33 cellular contexts compared by ENCODE assay signal in the genomic region with DNA sequence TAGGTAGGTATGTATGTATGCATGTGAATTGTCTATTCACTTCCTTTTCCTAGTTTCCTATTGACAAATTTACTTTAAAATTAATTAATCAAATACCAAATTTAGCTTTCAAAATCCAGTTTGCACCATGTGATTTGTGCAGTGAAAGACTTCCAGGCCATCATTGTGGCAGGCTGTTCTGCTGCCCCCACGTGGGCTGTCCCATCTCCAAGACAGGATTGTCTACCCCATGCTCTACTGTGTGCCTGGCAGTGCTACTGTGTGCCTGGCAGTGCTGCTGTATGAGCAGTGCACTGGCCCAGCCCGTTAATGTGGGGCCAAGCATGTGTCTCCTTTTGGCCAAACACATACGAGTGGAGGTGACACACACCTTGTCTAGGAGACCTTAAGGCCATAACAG.
"Had no signal": no experiment of that assay in that cellular context is flagged by ENCODE, and none has a peak within 500 bp of the region (broad histone marks: within the 10 kb centered on the region; RNA-seq: fewer than 3 reads in every experiment).

No MANE protein-coding gene starts in this region.

- H3K4me1 Mint-ChIP-seq: activated CD4-positive, alpha-beta T cell treated with anti-CD3 and anti-CD28 coated beads, Interleukin-2, amount 10 ng/mL, durations not matched to agents 24 days and 14 days; activated T-helper 17 cell treated with anti-CD3 and anti-CD28 coated beads, Interleukin-2, amount 50 U/mL, for 72 hours; stimulated activated memory B cell treated with anti-CD40 and anti-IgM and Interleukin-4, amounts not matched to agents 10 μg/mL and 1 μg/mL and 100 μg/mL, for 72 hours; stimulated activated naive CD8-positive, alpha-beta T cell treated with anti-CD3 and anti-CD28 coated beads, Interleukin-15, amount 100 ng/mL, for 72 hours had no signal

- H3K4me1 ChIP-seq: sigmoid colon, vagina had no signal

- H3K9me3 Mint-ChIP-seq: activated CD4-positive, alpha-beta T cell treated with anti-CD3 and anti-CD28 coated beads, Interleukin-2, amount 10 ng/mL, durations not matched to agents 24 days and 14 days; activated CD8-positive, alpha-beta T cell treated with anti-CD3 and anti-CD28 coated beads for 36 hours; activated T-cell treated with anti-CD3 and anti-CD28 coated beads, Interleukin-2, amount 50 U/mL, for 4 hours; activated T-helper 17 cell treated with anti-CD3 and anti-CD28 coated beads, Interleukin-2, amount 50 U/mL, for 72 hours; nephron; stimulated activated naive CD8-positive, alpha-beta T cell treated with anti-CD3 and anti-CD28 coated beads, Interleukin-15, amount 100 ng/mL, for 72 hours; T-helper 1 cell treated with Interleukin-12 subunit alpha and Interleukin-12 subunit beta and Interleukin-4 antibody, amounts not matched to agents 30 μg/mL and 1 μg/mL, for 36 hours; type B pancreatic cell had no signal

- H3K4me3 ChIP-seq: mucosa of descending colon, ovary, sigmoid colon, vagina had no signal

- H3K36me3 ChIP-seq: ovary, sigmoid colon, vagina had no signal

- H3K9me3 ChIP-seq: mucosa of descending colon, ovary, sigmoid colon, vagina had no signal

- H3K27me3 ChIP-seq: ovary, sigmoid colon, vagina had no signal

- H3K27me3 Mint-ChIP-seq: activated CD4-positive, alpha-beta T cell treated with anti-CD3 and anti-CD28 coated beads, Interleukin-2, amount 10 ng/mL, durations not matched to agents 24 days and 14 days; activated T-helper 17 cell treated with anti-CD3 and anti-CD28 coated beads, Interleukin-2, amount 50 U/mL, for 72 hours; stimulated activated memory B cell treated with anti-CD40 and anti-IgM and Interleukin-4, amounts not matched to agents 10 μg/mL and 1 μg/mL and 100 μg/mL, for 72 hours; type B pancreatic cell had no signal

- DNase-seq: activated CD4-positive, alpha-beta T cell treated with anti-CD3 and anti-CD28 coated beads, Interleukin-2, amount 10 ng/mL, durations not matched to agents 24 days and 14 days; activated CD4-positive, CD25-positive, alpha-beta regulatory T cell treated with anti-CD3 and anti-CD28 coated beads, Interleukin-2, amount 50 U/mL, for 72 hours; activated CD8-positive, alpha-beta T cell treated with anti-CD3 and anti-CD28 coated beads for 36 hours; activated gamma-delta T cell treated with Interleukin-2 at 50 U/mL for 16 hours; activated naive CD4-positive, alpha-beta T cell treated with anti-CD3 and anti-CD28 coated beads, Interleukin-2, amount 50 U/mL, for 16 hours; activated T-cell treated with anti-CD3 and anti-CD28 coated beads, Interleukin-2, amount 50 U/mL, for 4 hours; amniotic stem cell; central memory CD4-positive, alpha-beta T cell; endodermal cell; foreskin fibroblast; head of caudate nucleus; hippocampal formation; left cardiac atrium; mammary epithelial cell; mucosa of descending colon; ovary; sigmoid colon; small intestine; stimulated activated CD4-positive, alpha-beta T cell treated with anti-CD3 and anti-CD28 coated beads, Interleukin-1b, Interleukin-23, amount 100 ng/mL, for 48 hours; stimulated activated CD4-positive, alpha-beta T cell treated with anti-CD3 and anti-CD28 coated beads, Interleukin-4, amount 100 ng/mL, for 4 hours; stimulated activated CD8-positive, alpha-beta memory T cell treated with anti-CD3 and anti-CD28 coated beads, Interleukin-4, amount 100 ng/mL, for 48 hours; stimulated activated naive CD8-positive, alpha-beta T cell treated with anti-CD3 and anti-CD28 coated beads, Interleukin-15, amount 100 ng/mL, for 72 hours; substantia nigra; T-helper 9 cell had no signal

- ATAC-seq: activated CD8-positive, alpha-beta T cell treated with anti-CD3 and anti-CD28 coated beads for 36 hours; activated T-cell treated with anti-CD3 and anti-CD28 coated beads, Interleukin-2, amount 50 U/mL, for 4 hours; activated T-helper 17 cell treated with anti-CD3 and anti-CD28 coated beads, Interleukin-2, amount 50 U/mL, for 72 hours; esophagus mucosa; left cardiac atrium; mucosa of descending colon; stimulated activated memory B cell treated with anti-CD40 and anti-IgM and Interleukin-4, amounts not matched to agents 10 μg/mL and 1 μg/mL and 100 μg/mL, for 72 hours; stimulated activated naive CD8-positive, alpha-beta T cell treated with anti-CD3 and anti-CD28 coated beads, Interleukin-15, amount 100 ng/mL, for 72 hours had no signal

- H3K27ac ChIP-seq: ovary, sigmoid colon, vagina, VCaP had no signal

- H3K4me3 Mint-ChIP-seq: activated CD4-positive, alpha-beta T cell treated with anti-CD3 and anti-CD28 coated beads, Interleukin-2, amount 10 ng/mL, durations not matched to agents 24 days and 14 days; activated CD8-positive, alpha-beta T cell treated with anti-CD3 and anti-CD28 coated beads for 36 hours; activated T-cell treated with anti-CD3 and anti-CD28 coated beads, Interleukin-2, amount 50 U/mL, for 4 hours; activated T-helper 17 cell treated with anti-CD3 and anti-CD28 coated beads, Interleukin-2, amount 50 U/mL, for 72 hours; endodermal cell; nephron; stimulated activated memory B cell treated with anti-CD40 and anti-IgM and Interleukin-4, amounts not matched to agents 10 μg/mL and 1 μg/mL and 100 μg/mL, for 72 hours; stimulated activated naive CD8-positive, alpha-beta T cell treated with anti-CD3 and anti-CD28 coated beads, Interleukin-15, amount 100 ng/mL, for 72 hours; T-helper 1 cell treated with Interleukin-12 subunit alpha and Interleukin-12 subunit beta and Interleukin-4 antibody, amounts not matched to agents 30 μg/mL and 1 μg/mL, for 36 hours; type B pancreatic cell had no signal

- H3K36me3 Mint-ChIP-seq: stimulated activated memory B cell treated with anti-CD40 and anti-IgM and Interleukin-4, amounts not matched to agents 10 μg/mL and 1 μg/mL and 100 μg/mL, for 72 hours; type B pancreatic cell had no signal

- H3K27ac Mint-ChIP-seq: activated CD4-positive, alpha-beta T cell treated with anti-CD3 and anti-CD28 coated beads, Interleukin-2, amount 10 ng/mL, durations not matched to agents 24 days and 14 days; activated CD8-positive, alpha-beta T cell treated with anti-CD3 and anti-CD28 coated beads for 36 hours; activated T-helper 17 cell treated with anti-CD3 and anti-CD28 coated beads, Interleukin-2, amount 50 U/mL, for 72 hours; endodermal cell; nephron; progenitor cell of endocrine pancreas; stimulated activated memory B cell treated with anti-CD40 and anti-IgM and Interleukin-4, amounts not matched to agents 10 μg/mL and 1 μg/mL and 100 μg/mL, for 72 hours; stimulated activated naive CD8-positive, alpha-beta T cell treated with anti-CD3 and anti-CD28 coated beads, Interleukin-15, amount 100 ng/mL, for 72 hours; T-helper 1 cell treated with Interleukin-12 subunit alpha and Interleukin-12 subunit beta and Interleukin-4 antibody, amounts not matched to agents 30 μg/mL and 1 μg/mL, for 36 hours; type B pancreatic cell had no signal
